19 cellular contexts compared by ENCODE assay signal in genomic region chr12:39123580-39123979, GRCh38.
"Had no signal": no experiment of that assay in that cellular context is flagged by ENCODE, and none has a peak within 500 bp of the region (broad histone marks: within the 10 kb centered on the region; RNA-seq: fewer than 3 reads in every experiment).

No MANE protein-coding gene starts in this region.

- H3K4me1 Mint-ChIP-seq: activated T-helper 17 cell treated with anti-CD3 and anti-CD28 coated beads, Interleukin-2, amount 50 U/mL, for 72 hours; memory B cell; stimulated activated naive B cell treated with anti-CD40 and anti-IgM and Interleukin-4, amounts not matched to agents 10 μg/mL and 1 μg/mL and 100 μg/mL, for 72 hours had no signal

- H3K36me3 ChIP-seq: breast epithelium, esophagus muscularis mucosa, left ventricle myocardium inferior, tibial artery, vagina had no signal

- H2AFZ ChIP-seq: hepatocyte had no signal

- H3K27me3 Mint-ChIP-seq: memory B cell; natural killer cell treated with Interleukin-12 subunit alpha and Interleukin-12 subunit beta and Interleukin-15 and Interleukin-18, amount 100 ng/mL, for 72 hours; stimulated activated naive B cell treated with anti-CD40 and anti-IgM and Interleukin-4, amounts not matched to agents 10 μg/mL and 1 μg/mL and 100 μg/mL, for 72 hours had no signal

- DNase-seq: activated naive CD4-positive, alpha-beta T cell treated with Interleukin-2 at 50 U/mL for 16 hours; activated T-cell treated with anti-CD3 and anti-CD28 coated beads for 4 hours; aorta; dermis blood vessel endothelial cell; kidney; left ventricle myocardium inferior; occipital lobe; stimulated activated CD4-positive, alpha-beta T cell treated with anti-CD3 and anti-CD28 coated beads, Interleukin-15, amount 100 ng/mL, for 24 hours; stimulated activated CD4-positive, alpha-beta T cell treated with anti-CD3 and anti-CD28 coated beads, Interleukin-4, amount 100 ng/mL, for 1 hour; stimulated activated naive B cell treated with anti-CD40 and anti-IgM and Interleukin-4, amounts not matched to agents 10 μg/mL and 1 μg/mL and 100 μg/mL, for 72 hours; tibial artery had no signal

- H3K79me2 ChIP-seq: hepatocyte had no signal

- H3K27me3 ChIP-seq: breast epithelium, esophagus muscularis mucosa, hepatocyte, tibial artery, vagina had no signal

- H3K4me1 ChIP-seq: breast epithelium, esophagus muscularis mucosa, left ventricle myocardium inferior, tibial artery, vagina had no signal

- ATAC-seq: activated T-helper 17 cell treated with anti-CD3 and anti-CD28 coated beads, Interleukin-2, amount 50 U/mL, for 72 hours; natural killer cell treated with Interleukin-12 subunit alpha and Interleukin-12 subunit beta and Interleukin-15 and Interleukin-18, amount 100 ng/mL, for 72 hours; stimulated activated naive B cell treated with anti-CD40 and anti-IgM and Interleukin-4, amounts not matched to agents 10 μg/mL and 1 μg/mL and 100 μg/mL, for 72 hours had no signal

- H3K27ac Mint-ChIP-seq: activated T-helper 17 cell treated with anti-CD3 and anti-CD28 coated beads, Interleukin-2, amount 50 U/mL, for 72 hours; memory B cell; natural killer cell treated with Interleukin-12 subunit alpha and Interleukin-12 subunit beta and Interleukin-15 and Interleukin-18, amount 100 ng/mL, for 72 hours; stimulated activated naive B cell treated with anti-CD40 and anti-IgM and Interleukin-4, amounts not matched to agents 10 μg/mL and 1 μg/mL and 100 μg/mL, for 72 hours; T-helper 2 cell treated with Interferon-gamma antibody and Interleukin-4, amounts not matched to agents 5 μg/mL and 100 μg/mL, for 36 hours had no signal

- H3K4me3 Mint-ChIP-seq: activated T-helper 17 cell treated with anti-CD3 and anti-CD28 coated beads, Interleukin-2, amount 50 U/mL, for 72 hours; memory B cell; natural killer cell treated with Interleukin-12 subunit alpha and Interleukin-12 subunit beta and Interleukin-15 and Interleukin-18, amount 100 ng/mL, for 72 hours; stimulated activated naive B cell treated with anti-CD40 and anti-IgM and Interleukin-4, amounts not matched to agents 10 μg/mL and 1 μg/mL and 100 μg/mL, for 72 hours; T-helper 2 cell treated with Interferon-gamma antibody and Interleukin-4, amounts not matched to agents 5 μg/mL and 100 μg/mL, for 36 hours had no signal

- H3K9me3 ChIP-seq: breast epithelium, left ventricle myocardium inferior, tibial artery, vagina had no signal

- H3K9me3 Mint-ChIP-seq: T-helper 2 cell treated with Interferon-gamma antibody and Interleukin-4, amounts not matched to agents 5 μg/mL and 100 μg/mL, for 36 hours had no signal

- H3K4me3 ChIP-seq: breast epithelium, esophagus muscularis mucosa, hepatocyte, left ventricle myocardium inferior, tibial artery, vagina had no signal

- H3K4me2 ChIP-seq: hepatocyte had no signal

- H3K36me3 Mint-ChIP-seq: memory B cell; natural killer cell treated with Interleukin-12 subunit alpha and Interleukin-12 subunit beta and Interleukin-15 and Interleukin-18, amount 100 ng/mL, for 72 hours; stimulated activated naive B cell treated with anti-CD40 and anti-IgM and Interleukin-4, amounts not matched to agents 10 μg/mL and 1 μg/mL and 100 μg/mL, for 72 hours had no signal

- H3K27ac ChIP-seq: breast epithelium, esophagus muscularis mucosa, hepatocyte, left ventricle myocardium inferior, tibial artery, vagina had no signal
